In the genomic region with DNA sequence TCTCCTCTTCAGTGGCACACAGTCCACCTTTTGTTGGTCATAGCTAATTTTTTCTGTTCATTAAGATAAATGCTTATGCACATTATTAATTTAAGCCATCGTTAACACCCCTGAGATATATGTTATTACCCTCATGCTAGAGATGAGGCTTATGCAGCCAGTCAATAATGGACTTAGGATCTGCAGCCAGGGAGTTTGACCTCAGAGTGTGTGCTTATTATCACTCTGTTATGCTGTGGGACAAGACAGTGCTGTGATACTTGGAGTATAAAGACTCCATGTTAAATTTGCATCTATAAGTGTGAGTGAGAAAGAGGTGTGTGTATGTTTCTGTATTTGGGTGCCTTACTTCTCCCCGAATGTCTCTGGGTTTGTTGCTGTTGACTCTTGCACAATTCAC, we compare ENCODE assay signal across 24 cellular contexts.
"Had no signal": no experiment of that assay in that cellular context is flagged by ENCODE, and none has a peak within 500 bp of the region (broad histone marks: within the 10 kb centered on the region; RNA-seq: fewer than 3 reads in every experiment).

No MANE protein-coding gene starts in this region.

- ATAC-seq: effector memory CD8-positive, alpha-beta T cell; esophagus mucosa; foreskin keratinocyte; gastroesophageal sphincter; heart left ventricle; left colon; left ventricle myocardium superior; lower lobe of right lung; mucosa of descending colon had no signal

- H3K4me3 ChIP-seq: colonic mucosa, gastroesophageal sphincter, heart left ventricle, hepatocyte, left lung, lower lobe of right lung, mucosa of descending colon had no signal

- DNase-seq: colonic mucosa; cortex of kidney; effector CD8-positive, alpha-beta T cell; effector memory CD8-positive, alpha-beta T cell; endodermal cell; erythroblast; foreskin keratinocyte; heart left ventricle; hypothalamus; immature natural killer cell; islet precursor cell; kidney; kidney glomerular epithelial cell; left colon; left lung; left ventricle myocardium superior; lower lobe of right lung; mesenchymal stem cell; mucosa of descending colon; naive B cell had no signal

- H3K27me3 ChIP-seq: colonic mucosa, foreskin keratinocyte, hepatocyte, left lung had no signal

- H3K4me1 ChIP-seq: colonic mucosa, foreskin keratinocyte, gastroesophageal sphincter, heart left ventricle, left lung had no signal

- H3K9me3 ChIP-seq: colonic mucosa, gastroesophageal sphincter, heart left ventricle, left lung, lower lobe of right lung had no signal

- H3K36me3 ChIP-seq: colonic mucosa, gastroesophageal sphincter, heart left ventricle, left lung, lower lobe of right lung had no signal

- H3K27ac ChIP-seq: colonic mucosa, epithelial cell of prostate, foreskin keratinocyte, gastroesophageal sphincter, heart left ventricle, hepatocyte, left lung, lower lobe of right lung had no signal

- H3K4me2 ChIP-seq: hepatocyte had no signal
